ENCODE assay signal across 8 cellular contexts in the genomic region with DNA sequence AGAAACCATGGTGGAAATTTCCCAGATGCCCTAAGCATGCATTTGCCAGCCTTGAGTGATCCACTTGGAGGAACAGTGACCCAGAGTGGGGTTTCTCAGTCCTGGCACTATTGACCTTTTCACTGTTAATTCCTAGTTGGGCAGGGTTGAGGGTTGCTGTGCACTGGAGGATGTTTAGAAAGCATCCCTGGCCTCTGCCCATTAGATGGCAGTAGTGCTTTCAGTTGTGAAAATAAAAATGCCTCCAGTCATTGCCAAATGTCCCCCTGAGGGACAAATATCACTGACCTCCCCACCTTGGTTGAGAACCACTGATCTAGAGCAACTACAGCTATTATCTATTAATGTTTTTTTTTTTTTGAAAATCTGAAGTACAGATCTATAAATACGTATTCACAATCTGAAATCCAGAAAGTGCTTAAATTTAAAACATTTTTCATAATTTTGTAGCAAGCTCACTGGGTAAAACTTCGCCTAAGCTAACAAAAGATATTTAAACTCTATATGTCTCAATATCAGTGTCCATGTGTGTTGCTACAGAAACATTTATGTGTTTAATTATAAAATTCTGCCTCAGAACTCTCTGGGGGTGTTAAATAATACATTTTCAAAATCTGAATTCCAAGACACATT. TPM values are rescaled to one million over a fixed set of nuclear protein-coding genes. Genes with fewer than 3 reads are reported as not detected.
DNase-seq lines count a peak whose midpoint lies in the region; ATAC-seq and TF ChIP-seq lines count a peak whose summit lies in the region.

No MANE protein-coding gene starts in this region.

- H3K4me1 ChIP-seq in mammary epithelial cell (ENCODE audit: insufficient read depth, low read length) = no peaks in the 10 kb centered on the region

- ATAC-seq in Right ventricle myocardium inferior = peak; percentile 56
- no peak for ATAC-seq in GM19395 (IDR thresholded peaks at IDR 0.05; ENCODE audit: unreplicated experiment)
- no peak for ATAC-seq in HG03196 (IDR thresholded peaks at IDR 0.05; ENCODE audit: unreplicated experiment)
- ATAC-seq in GM18870 (IDR thresholded peaks at IDR 0.05; ENCODE audit: unreplicated experiment) = no peak

- no peaks in the 10 kb centered on the region for H3K27me3 ChIP-seq in mammary epithelial cell (ENCODE audit: insufficient read depth, low read length)

- no peak overlapping the region for H2AFZ ChIP-seq in mammary epithelial cell (ENCODE audit: low read depth, low read length)

- no peaks in the 10 kb centered on the region for H3K79me2 ChIP-seq in mammary epithelial cell (ENCODE audit: insufficient read depth, low read length)

- H3K36me3 ChIP-seq in mammary epithelial cell (ENCODE audit: insufficient read depth, low read length) = peaks cover 4% of the 10 kb centered on the region

- CTCF ChIA-PET in mammary epithelial cell (lab: Charles Lee; ENCODE audit: low non-redundant PET) = no interaction called here

- H3K4me3 ChIP-seq in mammary epithelial cell (replicated peaks in 1 of 3; ENCODE audit: insufficient read depth in 1 of 3, low read depth in 2 of 3, low read length in 3 of 3) = no peak overlapping the region

- WGBS in mammary epithelial cell (ENCODE audit: low coverage, missing lambda C conversion rate) = 72% methylated on average over 2 of the region's 2 CpGs

- no peaks in the 10 kb centered on the region for H3K9me3 ChIP-seq in mammary epithelial cell (replicated peaks; ENCODE audit: insufficient read depth, low read length)

- DNase-seq in Right ventricle myocardium inferior (ENCODE audit: missing footprints) (no peak), cardiac septum (ENCODE audit: low spot score) (no peak), NCI-H345 (lab: John Stamatoyannopoulos, UW) (peak; percentile 18), mammary epithelial cell (no peak), lung microvascular endothelial cell (ENCODE audit: low read depth in 2 of 2) (peak; percentile 37 to 63)

- H3K9ac ChIP-seq in mammary epithelial cell (ENCODE audit: insufficient read depth, low read length) = no peak overlapping the region

- no peaks in the 10 kb centered on the region for H4K20me1 ChIP-seq in mammary epithelial cell (ENCODE audit: insufficient read depth, low read length)

- intact Hi-C loops in Right ventricle myocardium inferior (cut with DNase I) (no loop called here), cardiac septum (cut with DNase I) (no loop called here), mammary epithelial cell (cut with micrococcal nuclease) (loop anchor here (2.0 kb wide), 1 partner anchor 289 kb away; no protein-coding TSS in a partner anchor)

- in situ Hi-C loops in mammary epithelial cell (cut with MboI; ENCODE audit: low sequenced_read_pairs in 2 of 2) = no loop called here

- BruUV-seq in mammary epithelial cell (replicated peaks; lab: Mats Ljungman, UMichigan) = no TSS peak

- no peak overlapping the region for H3K4me2 ChIP-seq in mammary epithelial cell (ENCODE audit: insufficient read depth, low read depth, low read length)

- H3K27ac ChIP-seq in mammary epithelial cell (ENCODE audit: insufficient read depth, low read depth, low read length) = no peak overlapping the region

- dilution Hi-C loops in mammary epithelial cell (cut with HindIII; ENCODE audit: low sequenced_read_pairs) = no loop called here

- peak; percentile 75 to 76 for TF ChIP-seq CTCF in mammary epithelial cell (conservative IDR thresholded peaks at IDR 0.05 in 1 of 2, IDR thresholded peaks at IDR 0.05 in 1 of 2; ENCODE audit: extremely low read depth in 1 of 2, insufficient read depth in 1 of 2, low read depth in 1 of 2, low read length in 2 of 2)

RNA-seq across cellular contexts. Expression of a gene that starts 27.3 kb away (rescaled TPM):
- 27.9 TPM for total RNA-seq in Right ventricle myocardium inferior
- total RNA-seq in cardiac septum = 29.1 TPM
- total RNA-seq in mammary epithelial cell = 1,000 to 10,000 TPM in 1 of 2 donors, 100 to 1,000 TPM in 1; 994 to 1,649 TPM
- polyA plus RNA-seq in mammary epithelial cell = 703 TPM
- polyA minus RNA-seq in mammary epithelial cell = 2,245 TPM
- total RNA-seq in lung microvascular endothelial cell = 1.1 and 1.4 TPM in 2 replicates

Comparison
In these comparisons a context has a peak if more than half of its experiments do, and no peak if none do; other contexts are left out.
1. DNase-seq: peak in NCI-H345 (single experiment) and lung microvascular endothelial cell (2 of 2); none in Right ventricle myocardium inferior (single experiment), cardiac septum (single experiment) and mammary epithelial cell (single experiment).
2. RNA of a gene that starts 27.3 kb away (total RNA-seq): 994 to 1,649 TPM in mammary epithelial cell; 29.1 TPM in cardiac septum (single experiment), 27.9 TPM in Right ventricle myocardium inferior (single experiment) and 1.1 to 1.4 TPM in lung microvascular endothelial cell; every median in the first group is over 10 times any median in the second.